In genomic region chr11:118572914-118573550, GRCh38 we compare ENCODE assay signal across 8 cellular contexts. TPM values are rescaled to one million over a fixed set of nuclear protein-coding genes. Genes with fewer than 3 reads are reported as not detected.
DNase-seq lines count a peak whose midpoint lies in the region; ATAC-seq, FAIRE-seq and TF ChIP-seq lines count a peak whose summit lies in the region.

No MANE protein-coding gene starts in this region.

- H3K27ac ChIP-seq in iPS-20b (ENCODE audit: low read length) = peak overlapping the region; percentile 61
- peak overlapping the region; percentile 99 for H3K27ac ChIP-seq in smooth muscle cell (ENCODE audit: low read depth)

- H4K20me1 ChIP-seq in smooth muscle cell (ENCODE audit: low read depth) = peaks cover 50% of the 10 kb centered on the region

- H3K9ac ChIP-seq in iPS-20b (ENCODE audit: low read depth, low read length) = peak overlapping the region; percentile 97
- peak overlapping the region; percentile 100 for H3K9ac ChIP-seq in smooth muscle cell (ENCODE audit: low read depth)

- H3K4me2 ChIP-seq in smooth muscle cell = peak overlapping the region; percentile 95

- no peak for FAIRE-seq in RCC 7860 (lab: Jason Lieb, UNC)

- H3K9me3 ChIP-seq in iPS-20b (ENCODE audit: insufficient read depth, low read depth, low read length) (no peaks in the 10 kb centered on the region), smooth muscle cell (replicated peaks; ENCODE audit: low read depth) (no peaks in the 10 kb centered on the region)

- peak overlapping the region; percentile 97 for H3K4me3 ChIP-seq in iPS-20b (ENCODE audit: low read length)
- H3K4me3 ChIP-seq in smooth muscle cell = peak overlapping the region; percentile 97

- H3K27me3 ChIP-seq in iPS-20b (ENCODE audit: insufficient read depth, low read length) (no peaks in the 10 kb centered on the region), smooth muscle cell (ENCODE audit: low read depth) (no peaks in the 10 kb centered on the region)

- WGBS in smooth muscle cell (ENCODE audit: low lambda C conversion rate) = 6% methylated on average over 12 of the region's 12 CpGs

- peaks cover 3% of the 10 kb centered on the region; the same call in 1 of the 2 replicates for H3K4me1 ChIP-seq in iPS-20b (ENCODE audit: insufficient read depth, low read length)
- peaks cover 30% of the 10 kb centered on the region for H3K4me1 ChIP-seq in smooth muscle cell (ENCODE audit: low read depth)

- ATAC-seq in HG02870 (IDR thresholded peaks at IDR 0.05; ENCODE audit: unreplicated experiment) = peak; percentile 34

- TF ChIP-seq CTCF in smooth muscle cell (IDR thresholded peaks at IDR 0.05; ENCODE audit: borderline replicate concordance, insufficient read depth, poor library complexity, severe bottlenecking) = no peak

- H3K79me2 ChIP-seq in smooth muscle cell (ENCODE audit: low read depth) = peaks cover 69% of the 10 kb centered on the region

- peaks cover 6% of the 10 kb centered on the region for H3F3A ChIP-seq in smooth muscle cell (ENCODE audit: low read depth)

- DNase-seq in SIG-M5 treated with dmso at 0.1 percent for 504 hours (lab: John Stamatoyannopoulos, UW; ENCODE audit: unreplicated experiment) = peak; percentile 22
- no peak for DNase-seq in SIG-M5 (lab: John Stamatoyannopoulos, UW)
- peak; percentile 59 for DNase-seq in RCC 7860 (ENCODE audit: low spot score)
- peak; percentile 49 for DNase-seq in astrocyte of the hippocampus (ENCODE audit: low read depth, low spot score)
- DNase-seq in smooth muscle cell (lab: John Stamatoyannopoulos, UW; ENCODE audit: unreplicated experiment) = no peak
- no peak for DNase-seq in NCI-H2029 (lab: John Stamatoyannopoulos, UW)

- no peaks in the 10 kb centered on the region for H3K36me3 ChIP-seq in iPS-20b (ENCODE audit: insufficient read depth, low read depth, low read length)
- H3K36me3 ChIP-seq in smooth muscle cell (ENCODE audit: low read depth) = no peaks in the 10 kb centered on the region

- no peak overlapping the region for H2AFZ ChIP-seq in smooth muscle cell (ENCODE audit: low read depth)

RNA-seq across cellular contexts. Expression of gene ARCN1, which starts 0.8 kb away (rescaled TPM):
- total RNA-seq in smooth muscle cell = 314 and 331 TPM in 2 replicates
- 228 and 285 TPM in 2 replicates for polyA plus RNA-seq in smooth muscle cell

RNA-seq across cellular contexts. Expression of gene IFT46, which starts 7.3 kb away (rescaled TPM):
- 31.6 and 52.3 TPM in 2 replicates for total RNA-seq in smooth muscle cell
- polyA plus RNA-seq in smooth muscle cell = 11.9 and 12.8 TPM in 2 replicates

RNA-seq across cellular contexts. Expression of gene PHLDB1, which starts 34.4 kb away (rescaled TPM):
- total RNA-seq in smooth muscle cell = 89.0 and 112 TPM in 2 replicates
- 86.0 and 103 TPM in 2 replicates for polyA plus RNA-seq in smooth muscle cell

RNA-seq across cellular contexts. Expression of gene TMEM25, which starts 42.0 kb away (rescaled TPM):
- 21.1 and 48.1 TPM in 2 replicates for total RNA-seq in smooth muscle cell
- 23.9 and 27.5 TPM in 2 replicates for polyA plus RNA-seq in smooth muscle cell

RNA-seq across cellular contexts. Expression of gene TTC36, which starts 45.8 kb away (rescaled TPM):
- total RNA-seq in smooth muscle cell = 4.6 TPM in 1 of 2 replicates, not detected in the other
- 0.31 and 1.5 TPM in 2 replicates for polyA plus RNA-seq in smooth muscle cell

Comparison
In these comparisons a context has a peak if more than half of its experiments do, and no peak if none do; other contexts are left out.
1. DNase-seq: peak in SIG-M5 treated with dmso at 0.1 percent for 504 hours (single experiment), RCC 7860 (single experiment) and astrocyte of the hippocampus (single experiment); none in SIG-M5 (single experiment), smooth muscle cell (single experiment) and NCI-H2029 (single experiment).